Comparison of ENCODE assay signal across 8 cellular contexts in the genomic region with DNA sequence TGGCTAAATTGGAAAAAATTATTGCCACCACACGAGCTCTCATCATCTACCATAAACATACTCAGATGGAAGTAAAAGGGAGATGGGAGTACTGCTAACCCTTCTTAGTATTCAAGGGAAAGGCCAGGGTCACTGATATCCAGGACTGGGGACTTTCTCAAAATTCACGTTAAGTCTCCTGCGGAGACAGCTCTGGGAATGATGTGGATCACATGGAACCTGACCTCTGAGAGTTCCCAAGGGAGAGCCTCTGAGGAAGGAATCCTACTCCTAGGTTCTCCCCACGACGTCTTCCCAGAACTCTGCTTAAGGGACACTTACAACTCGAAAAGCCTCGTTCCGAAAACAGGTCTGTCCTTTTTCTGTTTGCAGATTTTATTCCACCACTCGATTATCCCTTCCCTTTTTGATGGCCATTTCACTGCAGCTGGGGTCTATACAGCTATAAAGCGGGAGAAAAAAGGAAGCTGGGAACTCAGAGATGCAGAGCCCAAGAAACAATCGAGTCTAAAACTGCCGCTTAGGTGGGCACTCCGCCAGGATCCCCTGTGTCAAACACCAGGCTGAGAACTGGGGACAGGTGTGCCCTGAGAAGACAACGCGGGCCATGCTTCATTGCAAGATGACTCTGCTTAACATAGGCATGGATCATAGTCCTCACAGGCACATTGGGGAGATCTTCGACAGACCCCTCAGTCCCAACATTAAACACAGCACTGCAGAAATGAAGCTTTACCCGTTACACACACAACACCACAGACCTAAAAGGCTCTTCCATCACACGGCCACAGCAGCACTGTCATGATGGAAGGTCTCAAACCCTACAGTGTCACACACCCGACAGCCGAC. TPM values are rescaled to one million over a fixed set of nuclear protein-coding genes. Genes with fewer than 3 reads are reported as not detected.
DNase-seq lines count a peak whose midpoint lies in the region; ATAC-seq lines count a peak whose summit lies in the region.

No MANE protein-coding gene starts in this region.

- H3K9me3 ChIP-seq in adipocyte (ENCODE audit: control insufficient read depth, low read length) (peaks cover 11% of the 10 kb centered on the region), skeletal muscle satellite cell (replicated peaks; ENCODE audit: low read length) (no peaks in the 10 kb centered on the region)

- DNase-seq in NCI-H146 (lab: John Stamatoyannopoulos, UW) (peak; percentile 53), NCI-H146 treated with DMSO at 0.1 percent for 48 hours (lab: John Stamatoyannopoulos, UW; ENCODE audit: unreplicated experiment) (no peak), KBM-7 (peak; percentile 45), adipocyte (ENCODE audit: low read depth) (no peak), NCI-H2227 treated with DMSO at 0.1 percent for 48 hours (lab: John Stamatoyannopoulos, UW) (no peak)

- in situ Hi-C loops in KBM-7 (cut with MboI; ENCODE audit: low pct_unique_long_range_greater_than_20kb, low sequenced_read_pairs), result no loop called here

- peak overlapping the region; percentile 99 for H3K4me3 ChIP-seq in adipocyte (ENCODE audit: low read length)
- peak overlapping the region; percentile 91 for H3K4me3 ChIP-seq in iPS-11a (ENCODE audit: low read depth, low read length)
- H3K4me3 ChIP-seq in skeletal muscle satellite cell (ENCODE audit: low read length), result peak overlapping the region; percentile 97

- H3K4me2 ChIP-seq in skeletal muscle satellite cell (ENCODE audit: low read length), result peak overlapping the region; percentile 89

- H3K9ac ChIP-seq in adipocyte (ENCODE audit: low read length) (peak overlapping the region; percentile 91), skeletal muscle satellite cell (ENCODE audit: low read depth, low read length) (peak overlapping the region; percentile 91)

- H3K36me3 ChIP-seq in adipocyte (ENCODE audit: control insufficient read depth, insufficient read depth, low read length, severe bottlenecking), result peaks cover 27% of the 10 kb centered on the region
- H3K36me3 ChIP-seq in skeletal muscle satellite cell (ENCODE audit: insufficient read depth, low read length), result peaks cover 24% of the 10 kb centered on the region

- H3K4me1 ChIP-seq in adipocyte (ENCODE audit: control insufficient read depth, insufficient read depth, low read length) (peaks cover 11% of the 10 kb centered on the region), skeletal muscle satellite cell (ENCODE audit: control insufficient read depth, insufficient read depth, low read length) (no peaks in the 10 kb centered on the region)

- H3K27me3 ChIP-seq in adipocyte (replicated peaks; ENCODE audit: control insufficient read depth, insufficient read depth, low read length), result no peaks in the 10 kb centered on the region
- H3K27me3 ChIP-seq in skeletal muscle satellite cell (ENCODE audit: control insufficient read depth, insufficient read depth, low read length), result no peaks in the 10 kb centered on the region

- no peak for ATAC-seq in GM18519 (IDR thresholded peaks at IDR 0.05; ENCODE audit: low FRiP score, unreplicated experiment)

RNA-seq across cellular contexts. Expression of a gene that starts 0.8 kb away (rescaled TPM):
- total RNA-seq in skeletal muscle satellite cell (2012; rRNA removed), result 3.7 and 4.1 TPM in 2 replicates

RNA-seq across cellular contexts. Expression of a gene that starts 20.0 kb away (rescaled TPM):
- 5.0 and 5.1 TPM in 2 replicates for total RNA-seq in skeletal muscle satellite cell (2012; rRNA removed)

Comparison
In these comparisons a context has a peak if more than half of its experiments do, and no peak if none do; other contexts are left out.
1. DNase-seq: peak in NCI-H146 (single experiment) and KBM-7 (single experiment); none in NCI-H146 treated with DMSO at 0.1 percent for 48 hours (single experiment), adipocyte (single experiment) and NCI-H2227 treated with DMSO at 0.1 percent for 48 hours (single experiment).
2. Peak in every context shown above with its lines, with median percentiles within 50 percentile points of each other: H3K4me3 ChIP-seq.